1 cellular context compared by ENCODE assay signal in genomic region chr17:68101992-68102758, GRCh38.
A peak's percentile ranks its signal among the peaks of the same experiment; 100 is the strongest.
TF ChIP-seq lines count a peak whose summit lies in the region.

No MANE protein-coding gene starts in this region.

TF ChIP-seq in HepG2, 621 proteins besides CTCF, POLR2A, EP300 and RAD21 (continued from another document and continues in another):
- TF ChIP-seq CSRNP1 (CRISPR knock-in tag; IDR thresholded peaks at IDR 0.05) (no peak), ZNF800 (CRISPR knock-in tag; IDR thresholded peaks at IDR 0.05) (no peak), POLR2G (IDR thresholded peaks at IDR 0.05; ENCODE audit: low read depth, low read length) (no peak), SP1 (IDR thresholded peaks at IDR 0.05) (no peak), SP1 (CRISPR knock-in tag; IDR thresholded peaks at IDR 0.05) (no peak), BORCS8-MEF2B (CRISPR knock-in tag; IDR thresholded peaks at IDR 0.05) (no peak), ZNF446 (CRISPR knock-in tag; IDR thresholded peaks at IDR 0.05) (no peak), ATF6 (CRISPR knock-in tag; conservative IDR thresholded peaks at IDR 0.05) (no peak), TIGD3 (CRISPR knock-in tag; IDR thresholded peaks at IDR 0.05; ENCODE audit: borderline replicate concordance) (peak; percentile 11; the same call in 1 of the 2 replicates), ZNF251 (CRISPR knock-in tag; IDR thresholded peaks at IDR 0.05) (no peak), MYPOP (CRISPR knock-in tag; IDR thresholded peaks at IDR 0.05) (no peak), ARNTL (CRISPR knock-in tag; IDR thresholded peaks at IDR 0.05) (no peak), ZNF570 (CRISPR knock-in tag; IDR thresholded peaks at IDR 0.05; ENCODE audit: borderline replicate concordance) (0 out of 2 replicates have a peak, but pooled peaks have one; percentile 12), PRDM15 (CRISPR knock-in tag; IDR thresholded peaks at IDR 0.05) (no peak), XRCC5 (optimal IDR thresholded peaks at IDR 0.05; ENCODE audit: low read length) (no peak), ZNF83 (CRISPR knock-in tag; IDR thresholded peaks at IDR 0.05; ENCODE audit: borderline replicate concordance) (no peak), CCDC6 (CRISPR knock-in tag; IDR thresholded peaks at IDR 0.05) (no peak), ZNF790 (CRISPR knock-in tag; IDR thresholded peaks at IDR 0.05; ENCODE audit: borderline replicate concordance) (no peak), ARID5B (CRISPR knock-in tag; IDR thresholded peaks at IDR 0.05) (no peak), ZNF841 (CRISPR knock-in tag; IDR thresholded peaks at IDR 0.05; ENCODE audit: borderline replicate concordance) (no peak; the same call in 1 of the 2 replicates), ZEB1 (IDR thresholded peaks at IDR 0.05; ENCODE audit: insufficient replicate concordance, low read depth) (peak; percentile 30), LCORL (IDR thresholded peaks at IDR 0.05) (no peak), LCORL (CRISPR knock-in tag; IDR thresholded peaks at IDR 0.05) (0 out of 2 replicates have a peak, but pooled peaks have one; percentile 37), FOSL1 (CRISPR knock-in tag; IDR thresholded peaks at IDR 0.05; ENCODE audit: borderline replicate concordance) (no peak), ZNF557 (CRISPR knock-in tag; IDR thresholded peaks at IDR 0.05) (no peak), SKIL (CRISPR knock-in tag; IDR thresholded peaks at IDR 0.05; ENCODE audit: borderline replicate concordance) (no peak), SRF (IDR thresholded peaks at IDR 0.05; ENCODE audit: low read depth, low read length) (no peak), KLF11 (CRISPR knock-in tag; IDR thresholded peaks at IDR 0.05) (no peak), TFDP2 (CRISPR knock-in tag; IDR thresholded peaks at IDR 0.05) (no peak), TARDBP (CRISPR knock-in tag; IDR thresholded peaks at IDR 0.05) (no peak), ZNF280D (CRISPR knock-in tag; IDR thresholded peaks at IDR 0.05) (no peak), ZSCAN22 (CRISPR knock-in tag; IDR thresholded peaks at IDR 0.05) (no peak)
